ENCODE assay signal across 11 cellular contexts in genomic region chr13:95246292-95247082, GRCh38. TPM values are rescaled to one million over a fixed set of nuclear protein-coding genes. Genes with fewer than 3 reads are reported as not detected.
DNase-seq lines count a peak whose midpoint lies in the region; ATAC-seq and TF ChIP-seq lines count a peak whose summit lies in the region.
"Had no signal": no experiment of that assay in that cellular context is flagged by ENCODE, and none has a peak within 500 bp of the region (broad histone marks: within the 10 kb centered on the region; RNA-seq: fewer than 3 reads in every experiment).

No MANE protein-coding gene starts in this region.

- no peaks in the 10 kb centered on the region for H3K27me3 ChIP-seq in uterus
- H3K27me3 ChIP-seq: gastroesophageal sphincter had no signal

- DNase-seq in D341Med (ENCODE audit: low spot score), result peak; percentile 52
- DNase-seq in NCI-H1417 treated with DMSO at 0.1 percent for 48 hours (lab: John Stamatoyannopoulos, UW), result peak; percentile 57
- peak; percentile 92 for DNase-seq in NCI-H82 treated with DMSO at 0.1 percent for 48 hours (lab: John Stamatoyannopoulos, UW; ENCODE audit: unreplicated experiment)
- DNase-seq in epithelial cell of prostate (ENCODE audit: low read depth, low spot score), result peak; percentile 39
- DNase-seq in uterus, result no peak
- DNase-seq: activated naive CD4-positive, alpha-beta T cell treated with anti-CD3 and anti-CD28 coated beads for 36 hours; left ventricle myocardium superior had no signal

- no peaks in the 10 kb centered on the region for H3K4me1 ChIP-seq in uterus
- H3K4me1 ChIP-seq: gastroesophageal sphincter had no signal

- H3K9me3 ChIP-seq in uterus, result no peaks in the 10 kb centered on the region
- H3K9me3 ChIP-seq: gastroesophageal sphincter had no signal

- no peak overlapping the region for H3K4me3 ChIP-seq in uterus
- H3K4me3 ChIP-seq: gastroesophageal sphincter had no signal

- ATAC-seq in GM18505 (IDR thresholded peaks at IDR 0.05; ENCODE audit: unreplicated experiment) (no peak), HG02840 (IDR thresholded peaks at IDR 0.05; ENCODE audit: low FRiP score, unreplicated experiment) (no peak), HG03025 (IDR thresholded peaks at IDR 0.05; ENCODE audit: low FRiP score, unreplicated experiment) (no peak)
- ATAC-seq: gastroesophageal sphincter, left ventricle myocardium superior had no signal

- intact Hi-C loops in uterus (cut with DNase I; ENCODE audit: low total_unique reads), result no loop called here

- TF ChIP-seq POLR2A in GM18505 (IDR thresholded peaks at IDR 0.05; ENCODE audit: borderline replicate concordance, extremely low read depth, insufficient read depth, insufficient read length), result no peak
- TF ChIP-seq POLR2A in uterus (IDR thresholded peaks at IDR 0.05), result no peak

- no peaks in the 10 kb centered on the region for H3K36me3 ChIP-seq in uterus
- H3K36me3 ChIP-seq: gastroesophageal sphincter had no signal

- no peak for TF ChIP-seq CTCF in uterus (IDR thresholded peaks at IDR 0.05)

- H3K27ac ChIP-seq in epithelial cell of prostate (no peak overlapping the region), uterus (no peak overlapping the region)
- H3K27ac ChIP-seq: gastroesophageal sphincter had no signal

RNA-seq across cellular contexts. Expression of gene ABCC4, which starts 54.8 kb away (rescaled TPM):
- total RNA-seq in uterus, result 10 to 100 TPM; 13.8 to 37.7 (median 25.3) TPM

Comparison
In these comparisons a context has a peak if more than half of its experiments do, and no peak if none do; other contexts are left out.
1. DNase-seq: peak in D341Med (single experiment), NCI-H1417 treated with DMSO at 0.1 percent for 48 hours (single experiment), NCI-H82 treated with DMSO at 0.1 percent for 48 hours (single experiment) and epithelial cell of prostate (single experiment); none in uterus (0 of 2).